1 cellular context compared by ENCODE assay signal in genomic region chr2:195404650-195405049, GRCh38.
TF ChIP-seq lines count a peak whose summit lies in the region.

No MANE protein-coding gene starts in this region.

TF ChIP-seq in HCT116, 20 proteins besides CTCF, POLR2A, EP300 and RAD21 (continued from another document):
- TF ChIP-seq POLR2AphosphoS5 (IDR thresholded peaks at IDR 0.05; ENCODE audit: low read depth, low read length) (no peak), YY1 (IDR thresholded peaks at IDR 0.05; ENCODE audit: extremely low read depth, insufficient replicate concordance, low read depth, low read length) (no peak), EGR1 (IDR thresholded peaks at IDR 0.05; ENCODE audit: low read depth) (no peak), EZH2phosphoT487 (IDR thresholded peaks at IDR 0.05; ENCODE audit: borderline replicate concordance) (no peak), JUND (IDR thresholded peaks at IDR 0.05) (no peak), SIN3A (IDR thresholded peaks at IDR 0.05; ENCODE audit: low read depth) (no peak), REST (IDR thresholded peaks at IDR 0.05; ENCODE audit: low read depth) (no peak), EZH2 (IDR thresholded peaks at IDR 0.05) (no peak), FOSL1 (IDR thresholded peaks at IDR 0.05; ENCODE audit: low read depth) (no peak), ZBTB33 (IDR thresholded peaks at IDR 0.05; ENCODE audit: extremely low read depth, insufficient replicate concordance, low read length) (no peak), CBX3 (IDR thresholded peaks at IDR 0.05; ENCODE audit: low read depth) (no peak), SRF (IDR thresholded peaks at IDR 0.05; ENCODE audit: low read depth) (no peak), ZFX (IDR thresholded peaks at IDR 0.05) (no peak), ELF1 (IDR thresholded peaks at IDR 0.05; ENCODE audit: borderline replicate concordance, low read depth) (no peak)
TF ChIP-seq in HCT116: peak in this region for 0.
